8 cellular contexts compared by ENCODE assay signal in the genomic region with DNA sequence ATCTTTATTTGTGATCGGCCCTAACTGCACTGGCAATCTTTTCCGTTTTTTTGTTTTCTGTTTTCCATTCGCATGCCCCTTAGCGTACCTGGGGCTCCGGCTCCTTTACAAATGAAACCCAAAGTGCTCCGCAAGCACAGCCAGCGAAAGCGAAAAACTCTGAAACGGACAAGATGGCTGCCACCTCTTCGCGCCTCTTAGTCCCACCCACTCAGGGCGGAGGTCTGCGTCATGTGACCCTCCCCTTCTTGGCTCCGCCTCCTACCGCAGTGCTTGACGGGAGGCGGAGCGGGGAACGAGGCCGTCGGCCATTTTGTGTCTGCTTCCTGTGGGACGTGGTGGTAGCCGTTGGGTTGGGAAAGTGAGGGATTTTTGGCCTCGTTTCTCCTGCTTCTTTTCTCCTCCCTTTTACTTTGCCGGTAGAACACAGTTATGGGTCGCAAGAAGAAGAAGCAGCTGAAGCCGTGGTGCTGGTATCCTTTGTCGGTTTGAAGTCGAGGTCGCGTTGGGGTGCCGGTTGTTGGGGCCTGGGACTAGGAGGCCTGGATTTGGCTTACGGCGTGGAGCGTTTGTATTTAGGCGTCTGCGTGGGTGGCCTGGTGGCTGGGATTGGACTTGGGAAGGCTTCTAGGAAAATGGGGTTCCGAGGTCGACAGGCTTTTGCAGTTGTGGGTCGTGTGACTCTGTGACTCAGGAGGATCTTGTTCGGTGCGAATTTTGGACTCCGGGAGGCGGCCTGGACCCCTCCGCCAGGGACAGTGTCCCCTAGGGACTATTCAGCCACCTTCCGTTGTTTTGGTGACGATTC. TPM values are rescaled to one million over a fixed set of nuclear protein-coding genes. Genes with fewer than 3 reads are reported as not detected.
DNase-seq lines count a peak whose midpoint lies in the region; ATAC-seq and TF ChIP-seq lines count a peak whose summit lies in the region.

A gene (plus strand): TSS at position 304 of the 808 bp plus-strand sequence. CDS start 129 bp downstream, at position 433.

- DNase-seq in DMS153 treated with DMSO at 0.1 percent for 48 hours (lab: John Stamatoyannopoulos, UW; ENCODE audit: unreplicated experiment), result peak; percentile 80
- peak; percentile 94 to 98 (median 96) for DNase-seq in Peyer's patch
- peak; percentile 97 to 98 for DNase-seq in activated T-cell treated with anti-CD3 and anti-CD28 coated beads, Interleukin-2, amount 50 U/mL, for 48 hours
- DNase-seq in stimulated activated CD8-positive, alpha-beta memory T cell treated with anti-CD3 and anti-CD28 coated beads, Interleukin-7, amount 100 ng/mL, for 24 hours (ENCODE audit: low read depth), result peak; percentile 86

- H3K4me2 ChIP-seq in KMS-11, result peak within 1 kb of the TSS; percentile 90

- H3K9me3 ChIP-seq in Peyer's patch (no peaks in the 10 kb centered on the region), muscle layer of colon (ENCODE audit: low read length) (no peaks in the 10 kb centered on the region)

- peak within 1 kb of the TSS; percentile 91 for H2AFZ ChIP-seq in KMS-11 (ENCODE audit: low read depth)

- H3K36me3 ChIP-seq in KMS-11 (ENCODE audit: insufficient read depth) (peaks cover 25% of the 10 kb centered on the region; the same call in 1 of the 2 replicates), Peyer's patch (peaks cover 0 to 31% (median 0%) of the 10 kb centered on the region in 3 donors), muscle layer of colon (ENCODE audit: insufficient read depth, low read length) (peaks cover 13% of the 10 kb centered on the region)

- H3K27me3 ChIP-seq in KMS-11 (ENCODE audit: insufficient read depth, low read depth) (no peaks in the 10 kb centered on the region), Peyer's patch (no peaks in the 10 kb centered on the region), muscle layer of colon (ENCODE audit: control insufficient read depth in 1 of 2, insufficient read depth in 2 of 2, low read length in 2 of 2) (no peaks in the 10 kb centered on the region)

- H3K9ac ChIP-seq in KMS-11, result peak within 1 kb of the TSS; percentile 98
- H3K9ac ChIP-seq in muscle layer of colon (ENCODE audit: low read length), result peak within 1 kb of the TSS; percentile 100

- peak; percentile 45 to 75 for TF ChIP-seq POLR2A in Peyer's patch (IDR thresholded peaks at IDR 0.05)

- H3K27ac ChIP-seq in KMS-11 (peak within 1 kb of the TSS; percentile 98), Peyer's patch (peak within 1 kb of the TSS; percentile 95 to 97 (median 96)), muscle layer of colon (ENCODE audit: low read depth, low read length) (peak within 1 kb of the TSS; percentile 98)

- ATAC-seq in GM21723 (IDR thresholded peaks at IDR 0.05; ENCODE audit: unreplicated experiment) (peak; percentile 91), esophagus mucosa (peak; percentile 97)

- peaks cover 33% of the 10 kb centered on the region for H3K4me1 ChIP-seq in KMS-11 (ENCODE audit: low read depth, poor library complexity, severe bottlenecking)
- peaks cover 0 to 49% (median 21%) of the 10 kb centered on the region in 4 donors for H3K4me1 ChIP-seq in Peyer's patch
- peaks cover 35% of the 10 kb centered on the region for H3K4me1 ChIP-seq in muscle layer of colon (ENCODE audit: insufficient read depth, low read length)

- H3K4me3 ChIP-seq in KMS-11 (IDR thresholded peaks at IDR 0.05; ENCODE audit: insufficient read depth, low read depth, low read length), result peak within 1 kb of the TSS; percentile 55
- peak within 1 kb of the TSS; percentile 71 to 91 (median 80) for H3K4me3 ChIP-seq in Peyer's patch
- H3K4me3 ChIP-seq in muscle layer of colon (ENCODE audit: low read depth in 1 of 2, low read length in 2 of 2), result peak within 1 kb of the TSS; percentile 92 to 96

- TF ChIP-seq CTCF in KMS-11 (conservative IDR thresholded peaks at IDR 0.05; ENCODE audit: low read depth, low read length) (no peak), Peyer's patch (IDR thresholded peaks at IDR 0.05) (no peak)

- H3K79me2 ChIP-seq in KMS-11 (ENCODE audit: insufficient read depth, low read depth), result peaks cover 52% of the 10 kb centered on the region

- H4K20me1 ChIP-seq in KMS-11 (ENCODE audit: insufficient read depth), result peaks cover 37% of the 10 kb centered on the region

RNA-seq across cellular contexts. Expression of the gene that starts here (rescaled TPM):
- total RNA-seq in Peyer's patch (100 to 1,000 TPM; 139 to 234 (median 184) TPM), esophagus mucosa (131 TPM)

Comparison
In these comparisons a context has a peak if more than half of its experiments do, and no peak if none do; other contexts are left out.
1. Peak in every context shown above with its lines: DNase-seq, ATAC-seq, H3K4me3 ChIP-seq and H3K27ac ChIP-seq.